ENCODE assay signal across 8 cellular contexts in the genomic region with DNA sequence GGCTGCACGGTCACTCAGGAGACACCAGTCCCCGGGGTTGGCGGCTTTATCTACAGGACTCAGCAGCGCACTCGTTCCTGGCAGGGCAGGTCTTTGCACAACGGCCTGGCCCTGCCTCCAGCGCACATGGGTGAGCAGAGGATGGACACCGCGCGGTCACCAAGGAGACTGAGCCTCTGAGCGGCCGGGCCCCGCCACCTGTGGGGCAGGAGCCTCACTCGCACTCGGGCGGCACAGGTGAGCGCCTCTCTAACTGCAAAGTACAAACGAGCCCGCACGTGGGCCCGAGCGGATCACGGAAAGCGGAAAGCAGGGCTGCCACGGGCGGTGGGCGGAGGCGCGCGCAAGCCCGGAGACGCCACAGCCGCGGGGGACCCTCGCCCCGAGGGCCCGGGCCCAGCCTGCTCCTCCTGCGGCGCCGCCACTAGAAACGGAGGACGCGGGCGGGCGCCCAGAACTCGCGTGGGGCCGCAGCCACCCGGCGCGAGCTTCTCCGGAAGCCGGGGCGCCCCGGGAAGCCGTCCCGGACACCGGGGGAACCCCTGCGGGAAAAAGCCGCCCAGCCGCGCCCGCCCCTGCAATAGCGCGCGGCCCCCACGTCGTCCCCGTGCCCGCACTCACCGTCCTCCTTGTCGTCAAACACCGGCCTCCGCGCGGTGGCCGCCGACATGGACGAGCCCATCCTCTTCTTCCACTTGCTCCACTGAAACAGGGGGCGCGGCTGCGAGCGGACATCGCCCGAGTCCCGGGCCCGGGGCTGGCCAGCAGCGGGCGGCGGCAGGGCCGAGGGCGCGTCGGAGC. TPM values are rescaled to one million over a fixed set of nuclear protein-coding genes. Genes with fewer than 3 reads are reported as not detected.
A peak's percentile ranks its signal among the peaks of the same experiment; 100 is the strongest.
DNase-seq lines count a peak whose midpoint lies in the region; TF ChIP-seq lines count a peak whose summit lies in the region.

No MANE protein-coding gene starts in this region.

- DNase-seq in GM12864 (ENCODE audit: low read depth) (no peak), HFFc6 (no peak), NCI-H510A (lab: John Stamatoyannopoulos, UW) (peak; percentile 73), cardiac muscle cell (ENCODE audit: low read depth in 1 of 2, low spot score in 1 of 2) (peak in 1 of 2 donors; percentile 43), progenitor cell of endocrine pancreas (ENCODE audit: low spot score, unreplicated experiment) (peak; percentile 43), GM03348 (ENCODE audit: low spot score) (no peak), GOT3 (lab: John Stamatoyannopoulos, UW) (no peak)
- peak; percentile 77 for DNase-seq in activated effector memory CD4-positive, alpha-beta T cell treated with anti-CD3 and anti-CD28 coated beads, Interleukin-2, amount 50 U/mL, for 16 hours

- H3K9me3 ChIP-seq in cardiac muscle cell (ENCODE audit: low read depth) = no peaks in the 10 kb centered on the region

- H3K4me3 ChIP-seq in GM12864 (ENCODE audit: low read depth, low read length) (peak overlapping the region; percentile 22; the same call in 1 of the 2 replicates), cardiac muscle cell (peak overlapping the region; percentile 64)

- H3K27me3 Mint-ChIP-seq in HFFc6 (ENCODE audit: insufficient read depth) = peaks cover 19% of the 10 kb centered on the region
- peaks cover 65% of the 10 kb centered on the region for H3K27me3 Mint-ChIP-seq in progenitor cell of endocrine pancreas

- H3K4me1 ChIP-seq in cardiac muscle cell (ENCODE audit: low read depth) = no peaks in the 10 kb centered on the region

- H3K4me1 Mint-ChIP-seq in HFFc6 (ENCODE audit: low read depth) = no peaks in the 10 kb centered on the region
- H3K4me1 Mint-ChIP-seq in progenitor cell of endocrine pancreas (ENCODE audit: low read depth) = peaks cover 12% of the 10 kb centered on the region

- H3K4me3 Mint-ChIP-seq in HFFc6 = peak overlapping the region; percentile 71
- H3K4me3 Mint-ChIP-seq in progenitor cell of endocrine pancreas (ENCODE audit: low read depth) = peak overlapping the region; percentile 83

- TF ChIP-seq CTCF in GM12864 (IDR thresholded peaks at IDR 0.05; ENCODE audit: low read depth, low read length, missing control alignments) = no peak
- no peak for TF ChIP-seq CTCF in HFFc6 (IDR thresholded peaks at IDR 0.05)
- no peak for TF ChIP-seq CTCF in cardiac muscle cell (IDR thresholded peaks at IDR 0.05; ENCODE audit: low read depth, low read length)
- TF ChIP-seq CTCF in progenitor cell of endocrine pancreas (IDR thresholded peaks at IDR 0.05; ENCODE audit: unreplicated experiment) = no peak

- H3K27ac Mint-ChIP-seq in HFFc6 = no peak overlapping the region
- peak overlapping the region; percentile 93 for H3K27ac Mint-ChIP-seq in progenitor cell of endocrine pancreas

- H3K27ac ChIP-seq in cardiac muscle cell = no peak overlapping the region

- H3K36me3 Mint-ChIP-seq in HFFc6 (ENCODE audit: low read depth) (no peaks in the 10 kb centered on the region; the same call in 1 of the 2 replicates), progenitor cell of endocrine pancreas (ENCODE audit: insufficient read depth) (no peaks in the 10 kb centered on the region)

- H3K9me3 Mint-ChIP-seq in HFFc6 = no peaks in the 10 kb centered on the region
- no peaks in the 10 kb centered on the region for H3K9me3 Mint-ChIP-seq in progenitor cell of endocrine pancreas (ENCODE audit: low read depth)

- peaks cover 79% of the 10 kb centered on the region for H3K27me3 ChIP-seq in cardiac muscle cell

- H3K36me3 ChIP-seq in cardiac muscle cell = no peaks in the 10 kb centered on the region

RNA-seq across cellular contexts. Expression of a gene that starts 0.6 kb away (rescaled TPM):
- total RNA-seq in HFFc6 (2021; fragmentation: NEBNext Ultra II Directional; extraction: Animal tissue kit (Norgen Biotek cat#: 25700)) = 1 to 10 TPM; 5.5 to 8.3 (median 7.2) TPM
- total RNA-seq in cardiac muscle cell (10.4 and 17.5 TPM in 2 replicates), progenitor cell of endocrine pancreas (8.4 and 10.0 TPM in 2 replicates)
- polyA plus RNA-seq in cardiac muscle cell = 23.8 and 28.5 TPM in 2 replicates

RNA-seq across cellular contexts. Expression of a gene that starts 24.8 kb away (rescaled TPM):
- total RNA-seq in HFFc6 (2021; fragmentation: NEBNext Ultra II Directional; extraction: Animal tissue kit (Norgen Biotek cat#: 25700)) = 1 to 10 TPM; 4.7 to 6.7 (median 6.0) TPM
- total RNA-seq in cardiac muscle cell = 12.8 and 19.0 TPM in 2 replicates
- polyA plus RNA-seq in cardiac muscle cell = 21.8 and 22.1 TPM in 2 replicates
- 21.7 and 22.1 TPM in 2 replicates for total RNA-seq in progenitor cell of endocrine pancreas

Comparison
In these comparisons a context has a peak if more than half of its experiments do, and no peak if none do; other contexts are left out.
1. DNase-seq: peak in NCI-H510A (single experiment), activated effector memory CD4-positive, alpha-beta T cell treated with anti-CD3 and anti-CD28 coated beads, Interleukin-2, amount 50 U/mL, for 16 hours (single experiment) and progenitor cell of endocrine pancreas (single experiment); none in GM12864 (single experiment), HFFc6 (single experiment), GM03348 (single experiment) and GOT3 (single experiment).